28 cellular contexts compared by ENCODE assay signal in the genomic region with DNA sequence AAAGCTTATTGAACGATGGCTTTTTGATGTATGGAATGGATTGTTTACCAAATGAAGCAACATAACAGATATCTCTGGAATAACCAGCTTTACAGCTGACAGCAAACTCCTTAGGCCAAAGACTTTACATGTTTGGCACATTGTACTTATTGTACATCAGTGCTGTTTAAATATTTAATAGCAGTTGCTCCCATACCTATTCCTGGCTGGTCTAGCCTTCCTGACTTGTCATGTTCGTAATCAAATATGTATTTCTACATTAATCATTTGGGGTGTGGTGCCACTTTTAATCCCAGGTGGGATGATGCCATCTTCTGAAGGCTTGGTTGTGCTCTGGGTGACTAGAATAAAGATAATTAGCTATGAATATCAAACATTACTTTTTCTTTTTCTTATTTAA.
"Had no signal": no experiment of that assay in that cellular context is flagged by ENCODE, and none has a peak within 500 bp of the region (broad histone marks: within the 10 kb centered on the region; RNA-seq: fewer than 3 reads in every experiment).

No MANE protein-coding gene starts in this region.

- H3K4me1 ChIP-seq: ascending aorta, breast epithelium had no signal

- H3K9me3 Mint-ChIP-seq: activated CD4-positive, alpha-beta memory T cell treated with anti-CD3 and anti-CD28 coated beads, Interleukin-2, amount 10 ng/mL, durations not matched to agents 7 days and 5 days; activated CD4-positive, alpha-beta T cell treated with anti-CD3 and anti-CD28 coated beads, Interleukin-2, amount 10 ng/mL, durations not matched to agents 7 days and 5 days; activated naive CD4-positive, alpha-beta T cell treated with anti-CD3 and anti-CD28 coated beads, Interleukin-2, amount 10 ng/mL, durations not matched to agents 7 days and 5 days; activated naive CD8-positive, alpha-beta T cell treated with anti-CD3 and anti-CD28 coated beads, Interleukin-2, amount 10 ng/mL, durations not matched to agents 7 days and 5 days; central memory CD8-positive, alpha-beta T cell had no signal

- H3K9me3 ChIP-seq: ascending aorta, breast epithelium, esophagus muscularis mucosa, heart left ventricle had no signal

- H3K4me3 ChIP-seq: ascending aorta, breast epithelium, esophagus muscularis mucosa, heart left ventricle had no signal

- H3K27ac Mint-ChIP-seq: activated CD4-positive, alpha-beta memory T cell treated with anti-CD3 and anti-CD28 coated beads, Interleukin-2, amount 10 ng/mL, durations not matched to agents 7 days and 5 days; activated CD4-positive, alpha-beta T cell treated with anti-CD3 and anti-CD28 coated beads, Interleukin-2, amount 10 ng/mL, durations not matched to agents 7 days and 5 days; activated naive CD4-positive, alpha-beta T cell treated with anti-CD3 and anti-CD28 coated beads, Interleukin-2, amount 10 ng/mL, durations not matched to agents 7 days and 5 days; activated naive CD4-positive, alpha-beta T cell treated with anti-CD3 and anti-CD28 coated beads, Interleukin-2, amount 50 U/mL, for 72 hours; activated naive CD8-positive, alpha-beta T cell treated with anti-CD3 and anti-CD28 coated beads, Interleukin-2, amount 10 ng/mL, durations not matched to agents 7 days and 5 days; activated T-cell treated with anti-CD3 and anti-CD28 coated beads, Interleukin-2, amount 50 U/mL, for 24 hours; activated T-cell treated with anti-CD3 and anti-CD28 coated beads, Interleukin-2, amount 50 U/mL, for 72 hours; brain; effector memory CD8-positive, alpha-beta T cell; WTC11 had no signal

- H3K4me1 Mint-ChIP-seq: activated CD4-positive, alpha-beta T cell treated with anti-CD3 and anti-CD28 coated beads, Interleukin-2, amount 10 ng/mL, durations not matched to agents 7 days and 5 days; activated naive CD4-positive, alpha-beta T cell treated with anti-CD3 and anti-CD28 coated beads, Interleukin-2, amount 10 ng/mL, durations not matched to agents 7 days and 5 days; activated naive CD8-positive, alpha-beta T cell treated with anti-CD3 and anti-CD28 coated beads, Interleukin-2, amount 10 ng/mL, durations not matched to agents 7 days and 5 days; brain; central memory CD8-positive, alpha-beta T cell; WTC11 had no signal

- H3K27ac ChIP-seq: ascending aorta, breast epithelium, esophagus muscularis mucosa had no signal

- H3K27me3 ChIP-seq: ascending aorta, breast epithelium, esophagus muscularis mucosa, heart left ventricle had no signal

- H3K4me3 Mint-ChIP-seq: activated CD4-positive, alpha-beta memory T cell treated with anti-CD3 and anti-CD28 coated beads, Interleukin-2, amount 10 ng/mL, durations not matched to agents 7 days and 5 days; activated CD4-positive, alpha-beta T cell treated with anti-CD3 and anti-CD28 coated beads, Interleukin-2, amount 10 ng/mL, durations not matched to agents 7 days and 5 days; activated naive CD4-positive, alpha-beta T cell treated with anti-CD3 and anti-CD28 coated beads, Interleukin-2, amount 10 ng/mL, durations not matched to agents 7 days and 5 days; activated naive CD8-positive, alpha-beta T cell treated with anti-CD3 and anti-CD28 coated beads, Interleukin-2, amount 10 ng/mL, durations not matched to agents 7 days and 5 days; activated T-cell treated with anti-CD3 and anti-CD28 coated beads, Interleukin-2, amount 50 U/mL, for 24 hours; activated T-cell treated with anti-CD3 and anti-CD28 coated beads, Interleukin-2, amount 50 U/mL, for 72 hours; brain; central memory CD8-positive, alpha-beta T cell; effector memory CD8-positive, alpha-beta T cell; WTC11 had no signal

- DNase-seq: activated CD4-positive, alpha-beta memory T cell treated with anti-CD3 and anti-CD28 coated beads, Interleukin-2, amount 10 ng/mL, durations not matched to agents 7 days and 5 days; activated CD4-positive, alpha-beta T cell treated with anti-CD3 and anti-CD28 coated beads for 1 hour; activated CD4-positive, alpha-beta T cell treated with anti-CD3 and anti-CD28 coated beads for 4 hours; activated CD4-positive, alpha-beta T cell treated with anti-CD3 and anti-CD28 coated beads, Interleukin-2, amount 10 ng/mL, durations not matched to agents 7 days and 5 days; activated CD4-positive, alpha-beta T cell treated with anti-CD3 and anti-CD28 coated beads, Interleukin-2, amount 50 U/mL, for 4 hours; activated CD8-positive, alpha-beta memory T cell treated with anti-CD3 and anti-CD28 coated beads, Interleukin-2, amount 50 U/mL, for 48 hours; activated gamma-delta T cell; activated naive CD4-positive, alpha-beta T cell; activated naive CD4-positive, alpha-beta T cell treated with anti-CD3 and anti-CD28 coated beads, Interleukin-2, amount 10 ng/mL, durations not matched to agents 7 days and 5 days; activated naive CD8-positive, alpha-beta T cell treated with anti-CD3 and anti-CD28 coated beads, Interleukin-2, amount 10 ng/mL, durations not matched to agents 7 days and 5 days; activated T-cell treated with anti-CD3 and anti-CD28 coated beads for 4 hours; activated T-cell treated with anti-CD3 and anti-CD28 coated beads, Interleukin-2, amount 50 U/mL, for 24 hours; activated T-cell treated with anti-CD3 and anti-CD28 coated beads, Interleukin-2, amount 50 U/mL, for 72 hours; cortex of kidney; dermis blood vessel endothelial cell; effector CD4-positive, alpha-beta T cell; effector memory CD8-positive, alpha-beta T cell; foreskin melanocyte; glutamatergic neuron; heart left ventricle; T-helper 2 cell had no signal

- H3K36me3 ChIP-seq: ascending aorta, breast epithelium, esophagus muscularis mucosa had no signal

- H3K27me3 Mint-ChIP-seq: activated T-cell treated with anti-CD3 and anti-CD28 coated beads, Interleukin-2, amount 50 U/mL, for 24 hours; central memory CD8-positive, alpha-beta T cell had no signal

- ATAC-seq: activated naive CD4-positive, alpha-beta T cell treated with anti-CD3 and anti-CD28 coated beads, Interleukin-2, amount 50 U/mL, for 72 hours; activated T-cell treated with anti-CD3 and anti-CD28 coated beads, Interleukin-2, amount 50 U/mL, for 72 hours; effector memory CD8-positive, alpha-beta T cell; heart left ventricle; WTC11 had no signal

- H3K36me3 Mint-ChIP-seq: activated naive CD4-positive, alpha-beta T cell treated with anti-CD3 and anti-CD28 coated beads, Interleukin-2, amount 10 ng/mL, durations not matched to agents 7 days and 5 days; activated naive CD8-positive, alpha-beta T cell treated with anti-CD3 and anti-CD28 coated beads, Interleukin-2, amount 10 ng/mL, durations not matched to agents 7 days and 5 days had no signal
